10 cellular contexts compared by ENCODE assay signal in genomic region chr1:200090252-200091159, GRCh38.
DNase-seq lines count a peak whose midpoint lies in the region; ATAC-seq and TF ChIP-seq lines count a peak whose summit lies in the region.
"Had no signal": no experiment of that assay in that cellular context is flagged by ENCODE, and none has a peak within 500 bp of the region (broad histone marks: within the 10 kb centered on the region; RNA-seq: fewer than 3 reads in every experiment).

No MANE protein-coding gene starts in this region.

- no peak overlapping the region for H2BK15ac ChIP-seq in mesendoderm (replicated peaks; ENCODE audit: low read depth)

- H2BK120ac ChIP-seq in mesendoderm (ENCODE audit: low read depth, low read length) = no peak overlapping the region

- no peak overlapping the region for H3K4ac ChIP-seq in mesendoderm (ENCODE audit: low read depth, low read length)

- no peak for ATAC-seq in stimulated activated memory B cell treated with anti-CD40 and anti-IgM and Interleukin-4, amounts not matched to agents 10 μg/mL and 1 μg/mL and 100 μg/mL, for 72 hours
- no peak for ATAC-seq in GM21723 (IDR thresholded peaks at IDR 0.05; ENCODE audit: unreplicated experiment)

- H3K23ac ChIP-seq in mesendoderm (ENCODE audit: low read length) = no peak overlapping the region

- H3K27me3 ChIP-seq in mammary epithelial cell (ENCODE audit: insufficient read depth, low read length) (no peaks in the 10 kb centered on the region), mesendoderm (ENCODE audit: insufficient read depth, low read length, poor library complexity) (no peaks in the 10 kb centered on the region)
- H3K27me3 ChIP-seq: right atrium auricular region had no signal

- H4K20me1 ChIP-seq in mammary epithelial cell (ENCODE audit: insufficient read depth, low read length) = no peaks in the 10 kb centered on the region

- peak; percentile 24 to 37 for TF ChIP-seq CTCF in mammary epithelial cell (conservative IDR thresholded peaks at IDR 0.05 in 1 of 2, IDR thresholded peaks at IDR 0.05 in 1 of 2; ENCODE audit: extremely low read depth in 1 of 2, insufficient read depth in 1 of 2, low read depth in 1 of 2, low read length in 2 of 2)

- no peaks in the 10 kb centered on the region for H3K36me3 ChIP-seq in mammary epithelial cell (ENCODE audit: insufficient read depth, low read length)
- H3K36me3 ChIP-seq in mesendoderm (ENCODE audit: control insufficient read depth, insufficient read depth, low read length) = no peaks in the 10 kb centered on the region
- H3K36me3 ChIP-seq: right atrium auricular region had no signal

- H4K8ac ChIP-seq in mesendoderm (ENCODE audit: low read depth, low read length) = no peak overlapping the region

- 74% methylated on average over 5 of the region's 5 CpGs for WGBS in mammary epithelial cell (ENCODE audit: low coverage, missing lambda C conversion rate)
- no CpG with 5 or more reads among the region's 5 CpGs for WGBS in mesendoderm (ENCODE audit: extremely low coverage, insufficient coverage, low lambda C conversion rate)

- DNase-seq in ELF-1 (ENCODE audit: low read depth, low spot score) (peak; percentile 40), HuH-7.5 (ENCODE audit: low spot score) (peak; percentile 32), mammary epithelial cell (peak; percentile 18), mesendoderm (peak; percentile 80), GDM1 (lab: John Stamatoyannopoulos, UW) (no peak), NCI-H187 (lab: John Stamatoyannopoulos, UW) (no peak)
- DNase-seq: SHP77 had no signal

- dilution Hi-C loops in mammary epithelial cell (cut with HindIII; ENCODE audit: low sequenced_read_pairs) = no loop called here

- no peak overlapping the region for H2BK5ac ChIP-seq in mesendoderm (ENCODE audit: low read length)

- no peak overlapping the region for H3K4me3 Mint-ChIP-seq in stimulated activated memory B cell treated with anti-CD40 and anti-IgM and Interleukin-4, amounts not matched to agents 10 μg/mL and 1 μg/mL and 100 μg/mL, for 72 hours

- intact Hi-C loops in mammary epithelial cell (cut with micrococcal nuclease) = loop anchor here (5.0 kb wide), 1 partner anchor 422 kb away; no protein-coding TSS in a partner anchor

- peaks cover 4% of the 10 kb centered on the region for H3K4me1 ChIP-seq in mammary epithelial cell (ENCODE audit: insufficient read depth, low read length)
- no peaks in the 10 kb centered on the region for H3K4me1 ChIP-seq in mesendoderm (ENCODE audit: control insufficient read depth, low read depth, low read length)
- H3K4me1 ChIP-seq: right atrium auricular region had no signal

- H3K4me1 Mint-ChIP-seq in stimulated activated memory B cell treated with anti-CD40 and anti-IgM and Interleukin-4, amounts not matched to agents 10 μg/mL and 1 μg/mL and 100 μg/mL, for 72 hours = no peaks in the 10 kb centered on the region

- CTCF ChIA-PET in mammary epithelial cell (lab: Charles Lee; ENCODE audit: low non-redundant PET) = no interaction called here

- H4K5ac ChIP-seq in mesendoderm (ENCODE audit: low read length) = no peak overlapping the region

- no peak overlapping the region for H3K56ac ChIP-seq in mesendoderm (ENCODE audit: low read length)

- no peaks in the 10 kb centered on the region for H3K9me3 ChIP-seq in mammary epithelial cell (replicated peaks; ENCODE audit: insufficient read depth, low read length)
- H3K9me3 ChIP-seq: right atrium auricular region had no signal

- BruUV-seq in mammary epithelial cell (replicated peaks; lab: Mats Ljungman, UMichigan) = no TSS peak

- H3K79me1 ChIP-seq in mesendoderm (ENCODE audit: low read length) = no peaks in the 10 kb centered on the region

- H3K27me3 Mint-ChIP-seq in stimulated activated memory B cell treated with anti-CD40 and anti-IgM and Interleukin-4, amounts not matched to agents 10 μg/mL and 1 μg/mL and 100 μg/mL, for 72 hours = peaks cover 19% of the 10 kb centered on the region

- H3K27ac ChIP-seq in mammary epithelial cell (ENCODE audit: insufficient read depth, low read depth, low read length) (no peak overlapping the region), mesendoderm (ENCODE audit: low read depth, low read length) (no peak overlapping the region)
- H3K27ac ChIP-seq: right atrium auricular region had no signal

- H3K4me3 ChIP-seq in mammary epithelial cell (replicated peaks in 1 of 3; ENCODE audit: insufficient read depth in 1 of 3, low read depth in 2 of 3, low read length in 3 of 3) (no peak overlapping the region), mesendoderm (ENCODE audit: low read length) (no peak overlapping the region)
- H3K4me3 ChIP-seq: right atrium auricular region had no signal

- no peak overlapping the region for H3K18ac ChIP-seq in mesendoderm (ENCODE audit: low read length)

- H3K4me2 ChIP-seq in mammary epithelial cell (ENCODE audit: insufficient read depth, low read depth, low read length) (no peak overlapping the region), mesendoderm (ENCODE audit: low read length) (no peak overlapping the region)

- H3K9me3 Mint-ChIP-seq in stimulated activated memory B cell treated with anti-CD40 and anti-IgM and Interleukin-4, amounts not matched to agents 10 μg/mL and 1 μg/mL and 100 μg/mL, for 72 hours = no peaks in the 10 kb centered on the region

- H2AFZ ChIP-seq in mammary epithelial cell (ENCODE audit: low read depth, low read length) = no peak overlapping the region

- H2AK5ac ChIP-seq in mesendoderm (ENCODE audit: low read length) = no peak overlapping the region

- H3K27ac Mint-ChIP-seq in stimulated activated memory B cell treated with anti-CD40 and anti-IgM and Interleukin-4, amounts not matched to agents 10 μg/mL and 1 μg/mL and 100 μg/mL, for 72 hours = no peak overlapping the region

- H3K79me2 ChIP-seq in mammary epithelial cell (ENCODE audit: insufficient read depth, low read length) (no peaks in the 10 kb centered on the region), mesendoderm (ENCODE audit: control insufficient read depth, insufficient read depth, low read length) (no peaks in the 10 kb centered on the region)

- no peaks in the 10 kb centered on the region for H3K36me3 Mint-ChIP-seq in stimulated activated memory B cell treated with anti-CD40 and anti-IgM and Interleukin-4, amounts not matched to agents 10 μg/mL and 1 μg/mL and 100 μg/mL, for 72 hours

- H3K9ac ChIP-seq in mammary epithelial cell (ENCODE audit: insufficient read depth, low read length) (no peak overlapping the region), mesendoderm (ENCODE audit: low read length) (no peak overlapping the region)

- in situ Hi-C loops in mammary epithelial cell (cut with MboI; ENCODE audit: low sequenced_read_pairs in 2 of 2) = no loop called here

Comparison
In these comparisons a context has a peak if more than half of its experiments do, and no peak if none do; other contexts are left out.
1. DNase-seq: peak in ELF-1 (single experiment), HuH-7.5 (single experiment), mammary epithelial cell (single experiment) and mesendoderm (single experiment); none in GDM1 (single experiment) and NCI-H187 (0 of 2).